Comparison of ENCODE assay signal across 24 cellular contexts in genomic region chr1:35901235-35901634, GRCh38. TPM values are rescaled to one million over a fixed set of nuclear protein-coding genes. Genes with fewer than 3 reads are reported as not detected.
A peak's percentile ranks its signal among the peaks of the same experiment; 100 is the strongest.
DNase-seq lines count a peak whose midpoint lies in the region; ATAC-seq and TF ChIP-seq lines count a peak whose summit lies in the region.
"Had no signal": no experiment of that assay in that cellular context is flagged by ENCODE, and none has a peak within 500 bp of the region (broad histone marks: within the 10 kb centered on the region; RNA-seq: fewer than 3 reads in every experiment).

No MANE protein-coding gene starts in this region.

- 92 to 96% (median 95%) methylated on average over 9 of the region's 9 CpGs for WGBS in adrenal gland, 4 donors

- intact Hi-C loops in dendritic cell treated with granulocyte-macrophage colony-stimulating factor and Interleukin-4, amounts not matched to agents 40 ng/mL and 50 ng/mL, for 4 days (cut with micrococcal nuclease) = no loop called here
- intact Hi-C loops in adrenal gland (cut with DNase I) = no loop called here

- H3K27me3 Mint-ChIP-seq in dendritic cell treated with granulocyte-macrophage colony-stimulating factor and Interleukin-4, amounts not matched to agents 40 ng/mL and 50 ng/mL, for 4 days = no peaks in the 10 kb centered on the region
- H3K27me3 Mint-ChIP-seq in nephron progenitor cell (ENCODE audit: low read depth, poor library complexity) = no peaks in the 10 kb centered on the region
- H3K27me3 Mint-ChIP-seq: B cell; CD4-positive, alpha-beta T cell had no signal

- H3K27ac Mint-ChIP-seq in dendritic cell treated with granulocyte-macrophage colony-stimulating factor and Interleukin-4, amounts not matched to agents 40 ng/mL and 50 ng/mL, for 4 days = peak overlapping the region; percentile 3
- H3K27ac Mint-ChIP-seq in nephron progenitor cell = peak overlapping the region; percentile 30
- H3K27ac Mint-ChIP-seq: B cell; CD4-positive, alpha-beta T cell; CD8-positive, alpha-beta T cell had no signal

- no peak for TF ChIP-seq POLR2A in adrenal gland (IDR thresholded peaks at IDR 0.05)

- no peak for TF ChIP-seq CTCF in VCaP (conservative IDR thresholded peaks at IDR 0.05)
- no peak for TF ChIP-seq CTCF in nephron progenitor cell (IDR thresholded peaks at IDR 0.05)
- TF ChIP-seq CTCF in adrenal gland (IDR thresholded peaks at IDR 0.05) = no peak

- H3K27ac ChIP-seq in VCaP (peak overlapping the region; percentile 42), adrenal gland (no peak overlapping the region)
- H3K27ac ChIP-seq: 22Rv1; A549; BLaER1 treated with 17β-estradiol and CSF1 and Interleukin-3, amounts not matched to agents 10 nM and 100 nM; C4-2B had no signal

- H3K4me1 Mint-ChIP-seq in dendritic cell treated with granulocyte-macrophage colony-stimulating factor and Interleukin-4, amounts not matched to agents 40 ng/mL and 50 ng/mL, for 4 days (ENCODE audit: low read depth) = peaks cover 21% of the 10 kb centered on the region
- H3K4me1 Mint-ChIP-seq in nephron progenitor cell = no peaks in the 10 kb centered on the region

- no peaks in the 10 kb centered on the region for H3K27me3 ChIP-seq in adrenal gland
- H3K27me3 ChIP-seq: BLaER1 treated with 17β-estradiol and CSF1 and Interleukin-3, amounts not matched to agents 10 nM and 100 nM had no signal

- no peak overlapping the region for H3K4me3 ChIP-seq in adrenal gland
- H3K4me3 ChIP-seq: A549; BLaER1 treated with 17β-estradiol and CSF1 and Interleukin-3, amounts not matched to agents 10 nM and 100 nM; GM12878 had no signal

- no peaks in the 10 kb centered on the region for H3K9me3 Mint-ChIP-seq in dendritic cell treated with granulocyte-macrophage colony-stimulating factor and Interleukin-4, amounts not matched to agents 40 ng/mL and 50 ng/mL, for 4 days
- no peaks in the 10 kb centered on the region for H3K9me3 Mint-ChIP-seq in nephron progenitor cell
- H3K9me3 Mint-ChIP-seq: CD4-positive, alpha-beta T cell; CD8-positive, alpha-beta T cell had no signal

- H3K36me3 Mint-ChIP-seq in dendritic cell treated with granulocyte-macrophage colony-stimulating factor and Interleukin-4, amounts not matched to agents 40 ng/mL and 50 ng/mL, for 4 days (ENCODE audit: low read depth) = peaks cover 79% of the 10 kb centered on the region
- H3K36me3 Mint-ChIP-seq in nephron progenitor cell (ENCODE audit: low read depth) = peaks cover 64% of the 10 kb centered on the region

- DNase-seq in nephron progenitor cell (no peak), adrenal gland (no peak), DMS 273 (lab: John Stamatoyannopoulos, UW; ENCODE audit: unreplicated experiment) (no peak)
- DNase-seq: AML-193; Caco-2; Calu3; CD4-positive, alpha-beta T cell; CD8-positive, alpha-beta T cell; DMS 273 treated with DMSO at 0.1 percent for 48 hours; DMS153; DMS53; DMS79; DND-41; EL; GDM1 had no signal

- H3K9me3 ChIP-seq in adrenal gland (replicated peaks in 1 of 3) = no peaks in the 10 kb centered on the region
- H3K9me3 ChIP-seq: A549; BLaER1 treated with 17β-estradiol and CSF1 and Interleukin-3, amounts not matched to agents 10 nM and 100 nM; Caco-2 had no signal

- no peak overlapping the region for H3K4me3 Mint-ChIP-seq in dendritic cell treated with granulocyte-macrophage colony-stimulating factor and Interleukin-4, amounts not matched to agents 40 ng/mL and 50 ng/mL, for 4 days
- no peak overlapping the region for H3K4me3 Mint-ChIP-seq in nephron progenitor cell
- H3K4me3 Mint-ChIP-seq: B cell; CD4-positive, alpha-beta T cell; CD8-positive, alpha-beta T cell had no signal

- no peak for ATAC-seq in GM19328 (IDR thresholded peaks at IDR 0.05; ENCODE audit: unreplicated experiment)
- ATAC-seq: A549; CD8-positive, alpha-beta T cell; GM12878 had no signal

- peaks cover 0 to 71% of the 10 kb centered on the region in 2 donors for H3K36me3 ChIP-seq in adrenal gland (replicated peaks in 1 of 2)

- no peaks in the 10 kb centered on the region for H3K4me1 ChIP-seq in adrenal gland (replicated peaks in 1 of 2)
- H3K4me1 ChIP-seq: A549, Caco-2 had no signal

RNA-seq across cellular contexts. Expression of gene AGO1, which starts 18.2 kb away (rescaled TPM):
- 10 to 100 TPM; 31.7 to 51.1 (median 34.3) TPM for total RNA-seq in adrenal gland
- polyA plus RNA-seq in adrenal gland = 10 to 100 TPM in 1 of 3 donors, 1 to 10 TPM in 2; 4.5 to 20.8 (median 7.5) TPM

RNA-seq across cellular contexts. Expression of gene AGO3, which starts 29.7 kb away (rescaled TPM):
- total RNA-seq in adrenal gland = 10 to 100 TPM in 7 of 8 donors, 1 to 10 TPM in 1; 8.3 to 32.2 (median 23.4) TPM
- 10 to 100 TPM in 1 of 3 donors, 1 to 10 TPM in 2; 3.7 to 16.7 (median 6.0) TPM for polyA plus RNA-seq in adrenal gland
